1 cellular context compared by ENCODE assay signal in the genomic region with DNA sequence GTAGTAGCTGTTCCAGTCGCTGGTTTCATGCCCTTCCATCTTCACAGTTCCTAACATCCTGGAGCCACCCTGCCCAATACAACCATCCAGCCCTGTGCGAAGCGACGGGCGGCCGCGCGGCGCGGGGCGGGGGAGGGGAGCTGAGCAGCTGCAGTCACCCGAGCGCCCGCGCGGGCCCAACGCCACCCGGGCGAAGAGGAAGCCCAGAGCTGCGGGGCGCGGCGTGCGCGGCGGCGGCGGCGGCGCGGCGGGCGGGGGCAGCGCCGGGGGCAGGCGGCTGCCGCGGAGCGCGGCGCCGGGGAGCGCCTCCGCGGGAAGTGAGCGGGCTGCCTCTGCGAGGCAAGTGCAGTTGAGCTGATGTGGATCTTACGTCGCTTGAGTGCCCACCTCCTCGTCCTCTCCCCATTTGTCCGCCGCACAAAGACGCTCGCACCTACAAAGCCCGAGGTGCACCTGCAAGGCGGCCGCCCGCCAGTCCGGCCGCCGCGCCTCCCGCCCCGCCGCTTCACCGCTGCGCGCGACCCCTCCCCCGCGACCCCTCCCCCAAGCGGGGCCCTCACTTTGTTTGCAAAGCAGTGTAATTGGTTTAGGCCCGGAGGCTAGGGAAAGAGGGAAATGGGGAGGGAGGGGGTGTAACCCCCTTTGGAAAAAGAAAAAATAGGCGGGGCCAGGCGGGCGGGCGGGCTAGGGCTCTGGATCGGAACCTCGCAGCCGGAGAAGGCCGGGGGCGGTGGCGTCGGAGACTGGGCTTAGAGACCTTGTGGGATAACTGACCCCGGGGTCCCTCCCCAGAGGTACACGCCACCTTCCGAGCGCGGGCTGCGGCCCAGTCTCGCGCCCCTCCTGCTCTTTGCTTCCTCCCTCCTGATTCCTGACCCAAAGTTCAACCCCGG.
TF ChIP-seq lines count a peak whose summit lies in the region.

A gene (minus strand): TSS at position 334 of the 893 bp plus-strand sequence. CDS start 277 bp downstream, at position 57.
A gene with protein sequence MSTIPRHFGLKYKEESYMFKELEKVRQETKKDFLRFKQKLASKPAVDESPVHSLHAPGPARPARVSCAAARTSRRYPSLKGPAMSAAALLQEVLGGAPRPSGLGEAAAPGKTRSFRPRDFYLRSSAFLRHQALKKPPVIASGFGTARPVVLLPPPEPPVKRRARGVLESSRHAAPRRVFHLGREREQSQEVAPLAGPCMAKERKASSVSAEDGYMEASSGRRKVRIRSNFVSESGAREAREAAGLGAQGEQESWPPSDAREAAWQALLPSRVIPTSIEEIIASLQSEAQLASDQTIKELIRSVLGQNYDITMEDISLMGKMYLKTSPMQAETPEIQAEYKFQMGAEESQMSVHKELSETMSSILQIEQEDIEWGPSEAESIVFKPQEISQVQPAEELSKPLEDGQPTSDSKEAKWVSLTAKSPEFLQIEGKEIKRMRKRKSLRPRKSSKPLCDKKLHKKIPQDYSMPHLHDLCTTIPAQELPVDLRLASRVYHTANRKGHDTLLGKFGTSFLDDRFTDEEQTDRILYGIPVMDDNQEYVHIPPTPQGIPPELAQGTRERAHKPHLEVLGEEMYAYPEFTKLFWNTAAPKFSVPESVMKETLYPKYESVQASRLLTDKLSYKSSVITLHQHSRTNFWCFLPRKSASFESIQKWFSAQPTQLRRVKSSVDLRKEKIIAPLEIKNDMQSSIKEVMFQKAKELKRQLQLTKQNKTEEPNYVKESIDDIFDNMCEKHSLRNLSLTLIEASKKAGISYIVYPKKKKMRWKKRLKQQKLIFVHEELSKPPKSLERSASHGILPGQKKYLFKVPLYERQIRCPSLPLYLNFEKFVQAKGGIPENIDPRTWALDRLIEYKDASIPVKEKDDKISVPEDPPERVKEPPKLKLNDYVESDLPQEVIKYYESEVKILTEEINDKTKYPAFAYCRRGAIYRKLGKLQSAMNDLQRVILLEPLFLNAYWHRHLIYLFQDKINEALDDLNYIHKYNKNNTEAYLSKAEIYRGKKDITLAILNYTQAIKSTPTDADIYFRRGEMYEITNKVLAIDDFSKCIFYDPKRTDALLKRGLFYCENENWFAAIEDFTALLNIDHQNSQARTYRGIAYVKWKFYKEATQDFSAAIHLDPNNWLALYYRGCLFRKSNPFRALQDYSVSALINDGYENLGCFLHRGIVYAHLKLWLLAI (N-terminal part only) (plus strand): TSS at position 714 of the 893 bp plus-strand sequence. CDS start 26,436 bp downstream, outside the sequence.

TF ChIP-seq in HepG2, 621 proteins besides CTCF, POLR2A, EP300 and RAD21 (continued from another document and continues in another):
- TF ChIP-seq, protein P1, sequence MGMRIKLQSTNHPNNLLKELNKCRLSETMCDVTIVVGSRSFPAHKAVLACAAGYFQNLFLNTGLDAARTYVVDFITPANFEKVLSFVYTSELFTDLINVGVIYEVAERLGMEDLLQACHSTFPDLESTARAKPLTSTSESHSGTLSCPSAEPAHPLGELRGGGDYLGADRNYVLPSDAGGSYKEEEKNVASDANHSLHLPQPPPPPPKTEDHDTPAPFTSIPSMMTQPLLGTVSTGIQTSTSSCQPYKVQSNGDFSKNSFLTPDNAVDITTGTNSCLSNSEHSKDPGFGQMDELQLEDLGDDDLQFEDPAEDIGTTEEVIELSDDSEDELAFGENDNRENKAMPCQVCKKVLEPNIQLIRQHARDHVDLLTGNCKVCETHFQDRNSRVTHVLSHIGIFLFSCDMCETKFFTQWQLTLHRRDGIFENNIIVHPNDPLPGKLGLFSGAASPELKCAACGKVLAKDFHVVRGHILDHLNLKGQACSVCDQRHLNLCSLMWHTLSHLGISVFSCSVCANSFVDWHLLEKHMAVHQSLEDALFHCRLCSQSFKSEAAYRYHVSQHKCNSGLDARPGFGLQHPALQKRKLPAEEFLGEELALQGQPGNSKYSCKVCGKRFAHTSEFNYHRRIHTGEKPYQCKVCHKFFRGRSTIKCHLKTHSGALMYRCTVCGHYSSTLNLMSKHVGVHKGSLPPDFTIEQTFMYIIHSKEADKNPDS (CRISPR knock-in tag; IDR thresholded peaks at IDR 0.05) = peak; percentile 75; the same call in 1 of the 2 replicates
- TF ChIP-seq AGO1 (IDR thresholded peaks at IDR 0.05; ENCODE audit: low read depth, low read length, poor library complexity, severe bottlenecking) = peak; percentile 24
- peak; percentile 37; the same call in 1 of the 2 replicates for TF ChIP-seq ZNF891 (CRISPR knock-in tag; IDR thresholded peaks at IDR 0.05)
- no peak for TF ChIP-seq ZNF296 (CRISPR knock-in tag; conservative IDR thresholded peaks at IDR 0.05)
- peak; percentile 96 for TF ChIP-seq ZNF225 (CRISPR knock-in tag; IDR thresholded peaks at IDR 0.05)
- TF ChIP-seq, protein P2, sequence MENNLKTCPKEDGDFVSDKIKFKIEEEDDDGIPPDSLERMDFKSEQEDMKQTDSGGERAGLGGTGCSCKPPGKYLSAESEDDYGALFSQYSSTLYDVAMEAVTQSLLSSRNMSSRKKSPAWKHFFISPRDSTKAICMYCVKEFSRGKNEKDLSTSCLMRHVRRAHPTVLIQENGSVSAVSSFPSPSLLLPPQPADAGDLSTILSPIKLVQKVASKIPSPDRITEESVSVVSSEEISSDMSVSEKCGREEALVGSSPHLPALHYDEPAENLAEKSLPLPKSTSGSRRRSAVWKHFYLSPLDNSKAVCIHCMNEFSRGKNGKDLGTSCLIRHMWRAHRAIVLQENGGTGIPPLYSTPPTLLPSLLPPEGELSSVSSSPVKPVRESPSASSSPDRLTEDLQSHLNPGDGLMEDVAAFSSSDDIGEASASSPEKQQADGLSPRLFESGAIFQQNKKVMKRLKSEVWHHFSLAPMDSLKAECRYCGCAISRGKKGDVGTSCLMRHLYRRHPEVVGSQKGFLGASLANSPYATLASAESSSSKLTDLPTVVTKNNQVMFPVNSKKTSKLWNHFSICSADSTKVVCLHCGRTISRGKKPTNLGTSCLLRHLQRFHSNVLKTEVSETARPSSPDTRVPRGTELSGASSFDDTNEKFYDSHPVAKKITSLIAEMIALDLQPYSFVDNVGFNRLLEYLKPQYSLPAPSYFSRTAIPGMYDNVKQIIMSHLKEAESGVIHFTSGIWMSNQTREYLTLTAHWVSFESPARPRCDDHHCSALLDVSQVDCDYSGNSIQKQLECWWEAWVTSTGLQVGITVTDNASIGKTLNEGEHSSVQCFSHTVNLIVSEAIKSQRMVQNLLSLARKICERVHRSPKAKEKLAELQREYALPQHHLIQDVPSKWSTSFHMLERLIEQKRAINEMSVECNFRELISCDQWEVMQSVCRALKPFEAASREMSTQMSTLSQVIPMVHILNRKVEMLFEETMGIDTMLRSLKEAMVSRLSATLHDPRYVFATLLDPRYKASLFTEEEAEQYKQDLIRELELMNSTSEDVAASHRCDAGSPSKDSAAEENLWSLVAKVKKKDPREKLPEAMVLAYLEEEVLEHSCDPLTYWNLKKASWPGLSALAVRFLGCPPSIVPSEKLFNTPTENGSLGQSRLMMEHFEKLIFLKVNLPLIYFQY (CRISPR knock-in tag; IDR thresholded peaks at IDR 0.05; ENCODE audit: borderline replicate concordance) = no peak; the same call in 1 of the 2 replicates
- peak; percentile 14; the same call in 1 of the 3 replicates for TF ChIP-seq MXI1 (IDR thresholded peaks at IDR 0.05; ENCODE audit: borderline replicate concordance, low read depth, low read length)
- no peak for TF ChIP-seq ZNF562 (CRISPR knock-in tag; IDR thresholded peaks at IDR 0.05; ENCODE audit: borderline replicate concordance)
- TF ChIP-seq HMG20A (CRISPR knock-in tag; IDR thresholded peaks at IDR 0.05; ENCODE audit: borderline replicate concordance) = no peak
- peak; percentile 19 for TF ChIP-seq ZBTB7A (CRISPR knock-in tag; IDR thresholded peaks at IDR 0.05)
- TF ChIP-seq, protein P3, sequence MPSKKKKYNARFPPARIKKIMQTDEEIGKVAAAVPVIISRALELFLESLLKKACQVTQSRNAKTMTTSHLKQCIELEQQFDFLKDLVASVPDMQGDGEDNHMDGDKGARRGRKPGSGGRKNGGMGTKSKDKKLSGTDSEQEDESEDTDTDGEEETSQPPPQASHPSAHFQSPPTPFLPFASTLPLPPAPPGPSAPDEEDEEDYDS (CRISPR knock-in tag; IDR thresholded peaks at IDR 0.05) = peak; percentile 90
- TF ChIP-seq, protein P4, sequence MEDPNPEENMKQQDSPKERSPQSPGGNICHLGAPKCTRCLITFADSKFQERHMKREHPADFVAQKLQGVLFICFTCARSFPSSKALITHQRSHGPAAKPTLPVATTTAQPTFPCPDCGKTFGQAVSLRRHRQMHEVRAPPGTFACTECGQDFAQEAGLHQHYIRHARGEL (CRISPR knock-in tag; IDR thresholded peaks at IDR 0.05) = no peak
- no peak for TF ChIP-seq TEAD3 (CRISPR knock-in tag; optimal IDR thresholded peaks at IDR 0.05; ENCODE audit: borderline replicate concordance)
- no peak for TF ChIP-seq GABPA (IDR thresholded peaks at IDR 0.05; ENCODE audit: low read depth, low read length)
- TF ChIP-seq GABPA (CRISPR knock-in tag; IDR thresholded peaks at IDR 0.05; ENCODE audit: low read depth) = no peak
- TF ChIP-seq PPARG (CRISPR knock-in tag; conservative IDR thresholded peaks at IDR 0.05) = peak; percentile 12; the same call in 1 of the 2 replicates
- no peak for TF ChIP-seq ZNF577 (CRISPR knock-in tag; IDR thresholded peaks at IDR 0.05; ENCODE audit: borderline replicate concordance, low read depth)
- no peak for TF ChIP-seq ZNF781 (CRISPR knock-in tag; IDR thresholded peaks at IDR 0.05; ENCODE audit: borderline replicate concordance, not compliant biosample characterization)
- peak; percentile 84 for TF ChIP-seq ZNF441 (CRISPR knock-in tag; IDR thresholded peaks at IDR 0.05; ENCODE audit: borderline replicate concordance)
- peak; percentile 34; the same call in 1 of the 2 replicates for TF ChIP-seq ZNF550 (CRISPR knock-in tag; IDR thresholded peaks at IDR 0.05; ENCODE audit: borderline replicate concordance)
- TF ChIP-seq TSC22D2 (CRISPR knock-in tag; IDR thresholded peaks at IDR 0.05; ENCODE audit: borderline replicate concordance) = peak; percentile 27; the same call in 1 of the 2 replicates
- TF ChIP-seq ZSCAN29 (CRISPR knock-in tag; conservative IDR thresholded peaks at IDR 0.05) = no peak
- TF ChIP-seq ZNF850 (CRISPR knock-in tag; conservative IDR thresholded peaks at IDR 0.05) = no peak; the same call in 1 of the 2 replicates
- peak; percentile 83 for TF ChIP-seq HNRNPLL (IDR thresholded peaks at IDR 0.05; ENCODE audit: low read depth, low read length, poor library complexity, severe bottlenecking)
- no peak for TF ChIP-seq RAD51 (IDR thresholded peaks at IDR 0.05; ENCODE audit: borderline replicate concordance)
- TF ChIP-seq RNF2 (conservative IDR thresholded peaks at IDR 0.05; ENCODE audit: low read depth) = no peak
- TF ChIP-seq, protein P5, sequence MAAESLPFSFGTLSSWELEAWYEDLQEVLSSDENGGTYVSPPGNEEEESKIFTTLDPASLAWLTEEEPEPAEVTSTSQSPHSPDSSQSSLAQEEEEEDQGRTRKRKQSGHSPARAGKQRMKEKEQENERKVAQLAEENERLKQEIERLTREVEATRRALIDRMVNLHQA (CRISPR knock-in tag; IDR thresholded peaks at IDR 0.05) = no peak
- no peak for TF ChIP-seq ZNF709 (CRISPR knock-in tag; IDR thresholded peaks at IDR 0.05)
- no peak for TF ChIP-seq EZH2 (conservative IDR thresholded peaks at IDR 0.05; ENCODE audit: low read depth, low read length)
- TF ChIP-seq, protein P6, sequence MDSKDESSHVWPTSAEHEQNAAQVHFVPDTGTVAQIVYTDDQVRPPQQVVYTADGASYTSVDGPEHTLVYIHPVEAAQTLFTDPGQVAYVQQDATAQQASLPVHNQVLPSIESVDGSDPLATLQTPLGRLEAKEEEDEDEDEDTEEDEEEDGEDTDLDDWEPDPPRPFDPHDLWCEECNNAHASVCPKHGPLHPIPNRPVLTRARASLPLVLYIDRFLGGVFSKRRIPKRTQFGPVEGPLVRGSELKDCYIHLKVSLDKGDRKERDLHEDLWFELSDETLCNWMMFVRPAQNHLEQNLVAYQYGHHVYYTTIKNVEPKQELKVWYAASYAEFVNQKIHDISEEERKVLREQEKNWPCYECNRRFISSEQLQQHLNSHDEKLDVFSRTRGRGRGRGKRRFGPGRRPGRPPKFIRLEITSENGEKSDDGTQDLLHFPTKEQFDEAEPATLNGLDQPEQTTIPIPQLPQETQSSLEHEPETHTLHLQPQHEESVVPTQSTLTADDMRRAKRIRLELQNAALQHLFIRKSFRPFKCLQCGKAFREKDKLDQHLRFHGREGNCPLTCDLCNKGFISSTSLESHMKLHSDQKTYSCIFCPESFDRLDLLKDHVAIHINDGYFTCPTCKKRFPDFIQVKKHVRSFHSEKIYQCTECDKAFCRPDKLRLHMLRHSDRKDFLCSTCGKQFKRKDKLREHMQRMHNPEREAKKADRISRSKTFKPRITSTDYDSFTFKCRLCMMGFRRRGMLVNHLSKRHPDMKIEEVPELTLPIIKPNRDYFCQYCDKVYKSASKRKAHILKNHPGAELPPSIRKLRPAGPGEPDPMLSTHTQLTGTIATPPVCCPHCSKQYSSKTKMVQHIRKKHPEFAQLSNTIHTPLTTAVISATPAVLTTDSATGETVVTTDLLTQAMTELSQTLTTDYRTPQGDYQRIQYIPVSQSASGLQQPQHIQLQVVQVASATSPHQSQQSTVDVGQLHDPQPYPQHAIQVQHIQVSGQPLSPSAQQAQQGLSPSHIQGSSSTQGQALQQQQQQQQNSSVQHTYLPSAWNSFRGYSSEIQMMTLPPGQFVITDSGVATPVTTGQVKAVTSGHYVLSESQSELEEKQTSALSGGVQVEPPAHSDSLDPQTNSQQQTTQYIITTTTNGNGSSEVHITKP (CRISPR knock-in tag; IDR thresholded peaks at IDR 0.05; ENCODE audit: low read depth) = 0 out of 2 replicates have a peak, but pooled peaks have one; percentile 1
- TF ChIP-seq, protein P7, sequence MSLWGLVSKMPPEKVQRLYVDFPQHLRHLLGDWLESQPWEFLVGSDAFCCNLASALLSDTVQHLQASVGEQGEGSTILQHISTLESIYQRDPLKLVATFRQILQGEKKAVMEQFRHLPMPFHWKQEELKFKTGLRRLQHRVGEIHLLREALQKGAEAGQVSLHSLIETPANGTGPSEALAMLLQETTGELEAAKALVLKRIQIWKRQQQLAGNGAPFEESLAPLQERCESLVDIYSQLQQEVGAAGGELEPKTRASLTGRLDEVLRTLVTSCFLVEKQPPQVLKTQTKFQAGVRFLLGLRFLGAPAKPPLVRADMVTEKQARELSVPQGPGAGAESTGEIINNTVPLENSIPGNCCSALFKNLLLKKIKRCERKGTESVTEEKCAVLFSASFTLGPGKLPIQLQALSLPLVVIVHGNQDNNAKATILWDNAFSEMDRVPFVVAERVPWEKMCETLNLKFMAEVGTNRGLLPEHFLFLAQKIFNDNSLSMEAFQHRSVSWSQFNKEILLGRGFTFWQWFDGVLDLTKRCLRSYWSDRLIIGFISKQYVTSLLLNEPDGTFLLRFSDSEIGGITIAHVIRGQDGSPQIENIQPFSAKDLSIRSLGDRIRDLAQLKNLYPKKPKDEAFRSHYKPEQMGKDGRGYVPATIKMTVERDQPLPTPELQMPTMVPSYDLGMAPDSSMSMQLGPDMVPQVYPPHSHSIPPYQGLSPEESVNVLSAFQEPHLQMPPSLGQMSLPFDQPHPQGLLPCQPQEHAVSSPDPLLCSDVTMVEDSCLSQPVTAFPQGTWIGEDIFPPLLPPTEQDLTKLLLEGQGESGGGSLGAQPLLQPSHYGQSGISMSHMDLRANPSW (CRISPR knock-in tag; IDR thresholded peaks at IDR 0.05; ENCODE audit: borderline replicate concordance) = no peak
- peak; percentile 57 for TF ChIP-seq ZMYM3 (CRISPR knock-in tag; IDR thresholded peaks at IDR 0.05)
- TF ChIP-seq MIXL1 (CRISPR knock-in tag; IDR thresholded peaks at IDR 0.05) = 0 out of 2 replicates have a peak, but pooled peaks have one; percentile 55
- TF ChIP-seq ZFP41 (CRISPR knock-in tag; IDR thresholded peaks at IDR 0.05; ENCODE audit: borderline replicate concordance) = peak; percentile 13; the same call in 1 of the 2 replicates
- no peak for TF ChIP-seq ELF4 (CRISPR knock-in tag; IDR thresholded peaks at IDR 0.05; ENCODE audit: borderline replicate concordance)
- no peak for TF ChIP-seq MLLT10 (CRISPR knock-in tag; IDR thresholded peaks at IDR 0.05)
- TF ChIP-seq BCL6 (CRISPR knock-in tag; IDR thresholded peaks at IDR 0.05) = peak; percentile 60
- no peak; the same call in 1 of the 2 replicates for TF ChIP-seq ZNF773 (CRISPR knock-in tag; IDR thresholded peaks at IDR 0.05; ENCODE audit: borderline replicate concordance)
